ENCODE assay signal across 21 cellular contexts in the genomic region with DNA sequence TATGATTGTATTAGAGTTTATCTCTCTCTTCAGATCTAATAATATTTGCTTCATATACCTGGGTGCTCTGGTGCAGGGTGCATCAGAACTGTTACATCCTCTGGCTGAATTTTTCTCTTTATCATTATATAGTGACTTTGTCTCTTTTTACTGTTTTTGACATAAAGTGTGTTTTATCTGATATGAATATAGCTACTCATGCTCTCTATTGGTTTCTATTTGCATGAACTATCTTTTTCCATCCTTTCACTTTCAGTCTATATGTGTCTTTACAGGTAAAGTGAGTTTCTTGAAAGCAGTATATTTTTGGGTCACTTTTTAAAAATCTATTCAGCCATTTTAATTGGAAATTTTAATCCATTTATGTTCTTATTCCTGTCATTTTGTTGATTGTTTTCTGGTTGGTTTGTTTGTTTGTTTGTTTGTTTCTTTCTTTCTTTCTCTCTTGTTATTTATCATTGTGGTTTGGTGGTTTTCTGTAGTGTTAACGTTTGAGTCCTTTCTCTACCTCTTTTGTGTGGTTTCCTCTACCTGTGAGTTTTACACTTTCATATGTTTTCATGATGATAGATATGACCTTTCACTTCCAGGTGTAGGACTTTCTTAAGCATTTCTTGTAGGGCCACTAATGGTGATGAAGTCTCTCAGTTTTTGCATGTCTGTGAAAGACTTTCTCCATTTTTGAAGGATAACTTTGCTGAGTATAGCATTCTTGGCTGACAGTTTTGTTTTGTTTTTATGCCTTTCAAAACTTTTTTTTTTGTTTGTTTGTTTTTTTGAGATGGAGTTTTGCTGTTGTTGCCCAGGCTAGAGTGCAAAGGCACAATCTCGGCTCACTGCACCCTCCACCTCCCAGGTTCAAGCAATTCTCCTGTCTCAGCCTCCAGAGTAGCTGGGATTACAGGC. TPM values are rescaled to one million over a fixed set of nuclear protein-coding genes. Genes with fewer than 3 reads are reported as not detected.
DNase-seq lines count a peak whose midpoint lies in the region; ATAC-seq and TF ChIP-seq lines count a peak whose summit lies in the region.
"Had no signal": no experiment of that assay in that cellular context is flagged by ENCODE, and none has a peak within 500 bp of the region (broad histone marks: within the 10 kb centered on the region; RNA-seq: fewer than 3 reads in every experiment).

No MANE protein-coding gene starts in this region.

- no peaks in the 10 kb centered on the region for H3K9me3 ChIP-seq in HEK293 (ENCODE audit: control insufficient read depth, insufficient read depth, low read depth, low read length)
- H3K9me3 ChIP-seq in endodermal cell (ENCODE audit: control insufficient read depth, low read length) = peaks cover 27% of the 10 kb centered on the region
- H3K9me3 ChIP-seq: BE2C, SK-N-SH had no signal

- ATAC-seq in GM19043 (IDR thresholded peaks at IDR 0.05; ENCODE audit: low read depth, unreplicated experiment) = peak; percentile 59
- ATAC-seq in activated T-helper 17 cell treated with anti-CD3 and anti-CD28 coated beads, Interleukin-2, amount 50 U/mL, for 72 hours (replicated peaks) = peak; percentile 70
- ATAC-seq: PC-3 had no signal

- H3K4me3 ChIP-seq in HEK293 (ENCODE audit: low read depth, low read length) (no peak overlapping the region), endodermal cell (ENCODE audit: low read length) (no peak overlapping the region)
- H3K4me3 ChIP-seq: breast epithelium, thoracic aorta had no signal

- POLR2A ChIA-PET in HEK293 (lab: Yijun Ruan, JAX) = no interaction called here

- H3K36me3 ChIP-seq in HEK293 (ENCODE audit: control insufficient read depth in 2 of 2, insufficient read depth in 1 of 2, low read length in 2 of 2) (no peaks in the 10 kb centered on the region), endodermal cell (ENCODE audit: control insufficient read depth, insufficient read depth, low read length) (no peaks in the 10 kb centered on the region)
- H3K36me3 ChIP-seq: BE2C, breast epithelium, thoracic aorta had no signal

- WGBS in endodermal cell (ENCODE audit: insufficient coverage in 1 of 2, insufficient read length in 1 of 2), 2 experiments = 87 to 100% methylated on average over 1 to 2 of the region's 2 CpGs

- DNase-seq in GM13976 (ENCODE audit: low spot score) (peak; percentile 28), cortex of kidney (lab: John Stamatoyannopoulos, UW) (no peak), NCI-H510A treated with DMSO at 0.1 percent for 48 hours (lab: John Stamatoyannopoulos, UW) (no peak), endodermal cell (no peak)
- DNase-seq: activated CD4-positive, alpha-beta T cell treated with anti-CD3 and anti-CD28 coated beads, Interleukin-2, amount 50 U/mL, for 48 hours; activated gamma-delta T cell treated with Interleukin-2 at 50 U/mL for 16 hours; BE2C; GOT3; mesendoderm; NCI-H2081; NCI-H748 treated with DMSO at 0.1 percent for 48 hours; PC-3; retina; SK-N-SH; stimulated activated CD4-positive, alpha-beta T cell treated with anti-CD3 and anti-CD28 coated beads, Interleukin-2, amount 100 ng/mL, for 24 hours had no signal

- peak overlapping the region; percentile 41 for H3K27ac Mint-ChIP-seq in activated T-helper 17 cell treated with anti-CD3 and anti-CD28 coated beads, Interleukin-2, amount 50 U/mL, for 72 hours
- H3K27ac Mint-ChIP-seq in endodermal cell = no peak overlapping the region

- no peak overlapping the region for H3K9ac ChIP-seq in endodermal cell (ENCODE audit: extremely low read depth, low read length, poor library complexity, severe bottlenecking)
- H3K9ac ChIP-seq: SK-N-SH had no signal

- H3K9me3 Mint-ChIP-seq in activated T-helper 17 cell treated with anti-CD3 and anti-CD28 coated beads, Interleukin-2, amount 50 U/mL, for 72 hours = peaks cover 30% of the 10 kb centered on the region
- H3K9me3 Mint-ChIP-seq in endodermal cell = peaks cover 37% of the 10 kb centered on the region

- H3K27ac ChIP-seq in HEK293 (ENCODE audit: extremely low read depth, low read depth, low read length) = no peak overlapping the region
- no peak overlapping the region for H3K27ac ChIP-seq in endodermal cell (ENCODE audit: low read depth, low read length)
- H3K27ac ChIP-seq: breast epithelium, thoracic aorta had no signal

- TF ChIP-seq CTCF in GM13976 (IDR thresholded peaks at IDR 0.05; ENCODE audit: borderline replicate concordance, control extremely low read depth, extremely low read depth, insufficient read depth, missing control alignments) (no peak), HEK293 (tag by site-specific recombination; IDR thresholded peaks at IDR 0.05) (no peak), endodermal cell (conservative IDR thresholded peaks at IDR 0.05) (no peak)

- no peaks in the 10 kb centered on the region for H3K4me1 Mint-ChIP-seq in activated T-helper 17 cell treated with anti-CD3 and anti-CD28 coated beads, Interleukin-2, amount 50 U/mL, for 72 hours
- H3K4me1 Mint-ChIP-seq in endodermal cell = no peaks in the 10 kb centered on the region
- H3K4me1 Mint-ChIP-seq: neural crest cell had no signal

- no peaks in the 10 kb centered on the region for H3K4me1 ChIP-seq in HEK293 (ENCODE audit: control insufficient read depth, insufficient read depth, low read length)
- no peaks in the 10 kb centered on the region for H3K4me1 ChIP-seq in endodermal cell (ENCODE audit: control insufficient read depth, insufficient read depth, low read length)
- H3K4me1 ChIP-seq: BE2C, breast epithelium had no signal

- H3K4me3 Mint-ChIP-seq in activated T-helper 17 cell treated with anti-CD3 and anti-CD28 coated beads, Interleukin-2, amount 50 U/mL, for 72 hours = no peak overlapping the region
- H3K4me3 Mint-ChIP-seq in endodermal cell = no peak overlapping the region
- H3K4me3 Mint-ChIP-seq: neural crest cell had no signal

- H3K27me3 ChIP-seq in endodermal cell (ENCODE audit: control insufficient read depth, insufficient read depth, low read length, poor library complexity, severe bottlenecking) = no peaks in the 10 kb centered on the region
- H3K27me3 ChIP-seq: BE2C, breast epithelium had no signal

- in situ Hi-C loops in GM13976 (cut with MboI; ENCODE audit: low sequenced_read_pairs, unreplicated experiment) = no loop called here

- H3K27me3 Mint-ChIP-seq in activated T-helper 17 cell treated with anti-CD3 and anti-CD28 coated beads, Interleukin-2, amount 50 U/mL, for 72 hours = peaks cover 4% of the 10 kb centered on the region
- peaks cover 3% of the 10 kb centered on the region for H3K27me3 Mint-ChIP-seq in endodermal cell (ENCODE audit: insufficient read depth)

- CTCF ChIA-PET in HEK293 (lab: Yijun Ruan, JAX) = no interaction called here

- H3K36me3 Mint-ChIP-seq in activated T-helper 17 cell treated with anti-CD3 and anti-CD28 coated beads, Interleukin-2, amount 50 U/mL, for 72 hours (ENCODE audit: low read depth) = peaks cover 6% of the 10 kb centered on the region
- peaks cover 5% of the 10 kb centered on the region for H3K36me3 Mint-ChIP-seq in endodermal cell (ENCODE audit: low read depth)

TF ChIP-seq in HEK293, 187 proteins besides CTCF, POLR2A, EP300 and RAD21:
- TF ChIP-seq GLI4 (tag by site-specific recombination; IDR thresholded peaks at IDR 0.05) (no peak), TRIM28 (IDR thresholded peaks at IDR 0.05; ENCODE audit: borderline replicate concordance, low read length) (0 out of 2 replicates have a peak, but pooled peaks have one; percentile 22), ZNF624 (tag by site-specific recombination; IDR thresholded peaks at IDR 0.05) (no peak), SETDB1 (IDR thresholded peaks at IDR 0.05; ENCODE audit: insufficient read length, low read length) (peak; percentile 92), ZFP69B (tag by site-specific recombination; IDR thresholded peaks at IDR 0.05) (no peak), PRDM1 (tag by site-specific recombination; IDR thresholded peaks at IDR 0.05) (peak; percentile 45; the same call in 1 of the 2 replicates)

RNA-seq across cellular contexts. Expression of a gene that starts 54.9 kb away (rescaled TPM):
- total RNA-seq in activated T-helper 17 cell treated with anti-CD3 and anti-CD28 coated beads, Interleukin-2, amount 50 U/mL, for 72 hours = 10 to 100 TPM; 29.0 to 33.2 TPM
- 10 to 100 TPM; 51.4 to 53.3 TPM for total RNA-seq in endodermal cell
- 41.9 TPM for polyA plus RNA-seq in endodermal cell (2013, experiment 1 of 2)
- 40.8 TPM for polyA plus RNA-seq in endodermal cell (2013, experiment 2 of 2)
